In genomic region chr14:75711796-75712211, GRCh38 we compare ENCODE assay signal across 8 cellular contexts. TPM values are rescaled to one million over a fixed set of nuclear protein-coding genes. Genes with fewer than 3 reads are reported as not detected.
A peak's percentile ranks its signal among the peaks of the same experiment; 100 is the strongest.
DNase-seq lines count a peak whose midpoint lies in the region; ATAC-seq and TF ChIP-seq lines count a peak whose summit lies in the region.

No MANE protein-coding gene starts in this region.

- intact Hi-C loops in lower leg skin (cut with DNase I; ENCODE audit: low total_unique reads), result no loop called here

- H3K9me3 ChIP-seq in upper lobe of left lung, result no peaks in the 10 kb centered on the region

- ATAC-seq in GM18907 (IDR thresholded peaks at IDR 0.05; ENCODE audit: unreplicated experiment), result peak; percentile 64
- ATAC-seq in upper lobe of left lung (ENCODE audit: low FRiP score in 2 of 2), result peak; percentile 73 to 92
- no peak for ATAC-seq in HG03135 (IDR thresholded peaks at IDR 0.05; ENCODE audit: unreplicated experiment)

- DNase-seq in NCI-H2029 treated with DMSO at 0.1 percent for 48 hours (lab: John Stamatoyannopoulos, UW) (peak; percentile 30), dermis microvascular lymphatic vessel endothelial cell (ENCODE audit: low read depth in 2 of 2) (peak; percentile 4 to 81), lower leg skin (ENCODE audit: low spot score in 2 of 2) (peak; percentile 32 to 87), upper lobe of left lung (peak; percentile 39 to 83), NOMO-1 treated with dmso at 0.1 percent for 144 hours (lab: John Stamatoyannopoulos, UW; ENCODE audit: unreplicated experiment) (no peak), NCI-H2227 treated with DMSO at 0.1 percent for 48 hours (lab: John Stamatoyannopoulos, UW) (no peak)

- no peaks in the 10 kb centered on the region for H3K27me3 ChIP-seq in upper lobe of left lung

- no peak for TF ChIP-seq EP300 in upper lobe of left lung (IDR thresholded peaks at IDR 0.05)

- no peak for TF ChIP-seq POLR2A in lower leg skin (IDR thresholded peaks at IDR 0.05)
- no peak for TF ChIP-seq POLR2A in upper lobe of left lung (IDR thresholded peaks at IDR 0.05)

- H3K4me3 ChIP-seq in lower leg skin (ENCODE audit: low read depth, poor library complexity, severe bottlenecking), result no peak overlapping the region
- H3K4me3 ChIP-seq in upper lobe of left lung, result no peak overlapping the region

- H3K27ac ChIP-seq in upper lobe of left lung, result peak overlapping the region; percentile 64 to 76 (median 75)

- TF ChIP-seq CTCF in lower leg skin (IDR thresholded peaks at IDR 0.05) (no peak), upper lobe of left lung (IDR thresholded peaks at IDR 0.05) (no peak)

- H3K4me1 ChIP-seq in upper lobe of left lung, result peaks cover 6 to 19% (median 13%) of the 10 kb centered on the region in 4 donors

- WGBS in lower leg skin, 2 donors, result 18 to 34% methylated on average over 4 of the region's 4 CpGs
- WGBS in upper lobe of left lung, 2 donors, result 39 to 50% methylated on average over 3 to 4 of the region's 4 CpGs

- peaks cover 0 to 15% (median 4%) of the 10 kb centered on the region in 4 donors for H3K36me3 ChIP-seq in upper lobe of left lung

RNA-seq across cellular contexts. Expression of gene TTLL5, which starts 50.8 kb away (rescaled TPM):
- 21.4 and 22.3 TPM in 2 replicates for total RNA-seq in dermis microvascular lymphatic vessel endothelial cell
- total RNA-seq in lower leg skin, result 10 to 100 TPM; 16.5 to 31.1 (median 18.4) TPM
- 10 to 100 TPM; 24.5 to 85.9 (median 33.5) TPM for total RNA-seq in upper lobe of left lung

RNA-seq across cellular contexts. Expression of gene ERG28, which starts 51.1 kb away (rescaled TPM):
- total RNA-seq in dermis microvascular lymphatic vessel endothelial cell, result 5.2 and 6.0 TPM in 2 replicates
- total RNA-seq in lower leg skin, result 10 to 100 TPM; 11.7 to 14.2 (median 12.2) TPM
- 10 to 100 TPM in 5 of 6 donors, 1 to 10 TPM in 1; 6.3 to 36.0 (median 17.3) TPM for total RNA-seq in upper lobe of left lung

Comparison
In these comparisons a context has a peak if more than half of its experiments do, and no peak if none do; other contexts are left out.
1. DNase-seq: peak in NCI-H2029 treated with DMSO at 0.1 percent for 48 hours (single experiment), dermis microvascular lymphatic vessel endothelial cell (2 of 2), lower leg skin (2 of 2) and upper lobe of left lung (2 of 2); none in NOMO-1 treated with dmso at 0.1 percent for 144 hours (single experiment) and NCI-H2227 treated with DMSO at 0.1 percent for 48 hours (single experiment).